Comparison of ENCODE assay signal across 1 cellular context in genomic region chr22:37608477-37609239, GRCh38.
TF ChIP-seq lines count a peak whose summit lies in the region.

Gene GGA1, plus strand, starts transcription at chr22:37608834. Its CDS starts 27 bp downstream, at chr22:37608861.

TF ChIP-seq in HepG2, 621 proteins besides CTCF, POLR2A, EP300 and RAD21 (continued from another document and continues in another):
- TF ChIP-seq HNF1B (CRISPR knock-in tag; IDR thresholded peaks at IDR 0.05) (peak; percentile 70), THRA (CRISPR knock-in tag; IDR thresholded peaks at IDR 0.05; ENCODE audit: borderline replicate concordance) (peak; percentile 75), TIGD3 (CRISPR knock-in tag; IDR thresholded peaks at IDR 0.05; ENCODE audit: borderline replicate concordance) (no peak), ZNF180 (CRISPR knock-in tag; IDR thresholded peaks at IDR 0.05; ENCODE audit: borderline replicate concordance, low read depth) (no peak), ZNF550 (CRISPR knock-in tag; IDR thresholded peaks at IDR 0.05; ENCODE audit: borderline replicate concordance) (no peak), SMC3 (IDR thresholded peaks at IDR 0.05; ENCODE audit: low read length) (no peak), GPBP1L1 (CRISPR knock-in tag; IDR thresholded peaks at IDR 0.05) (no peak), ZNF264 (CRISPR knock-in tag; IDR thresholded peaks at IDR 0.05) (no peak; the same call in 1 of the 2 replicates), ZSCAN31 (CRISPR knock-in tag; IDR thresholded peaks at IDR 0.05; ENCODE audit: low read depth) (0 out of 2 replicates have a peak, but pooled peaks have one; percentile 20), ZNF558 (CRISPR knock-in tag; IDR thresholded peaks at IDR 0.05; ENCODE audit: borderline replicate concordance) (no peak), IKZF4 (CRISPR knock-in tag; IDR thresholded peaks at IDR 0.05; ENCODE audit: borderline replicate concordance, low read depth, not compliant biosample characterization) (no peak), ZBTB20 (CRISPR knock-in tag; IDR thresholded peaks at IDR 0.05; ENCODE audit: borderline replicate concordance, low read depth) (peak; percentile 67; the same call in 1 of the 2 replicates), HBP1 (CRISPR knock-in tag; IDR thresholded peaks at IDR 0.05; ENCODE audit: low read depth) (no peak; the same call in 1 of the 2 replicates), CENPBD1 (CRISPR knock-in tag; IDR thresholded peaks at IDR 0.05; ENCODE audit: borderline replicate concordance, low read depth) (no peak), TAF15 (IDR thresholded peaks at IDR 0.05; ENCODE audit: low read depth, low read length, poor library complexity, severe bottlenecking) (no peak), NRL (CRISPR knock-in tag; IDR thresholded peaks at IDR 0.05; ENCODE audit: borderline replicate concordance) (peak; percentile 26; the same call in 1 of the 2 replicates), ZBTB34 (CRISPR knock-in tag; IDR thresholded peaks at IDR 0.05) (peak; percentile 31; the same call in 1 of the 2 replicates), ZNF207 (IDR thresholded peaks at IDR 0.05; ENCODE audit: borderline replicate concordance) (no peak), ZNF574 (CRISPR knock-in tag; IDR thresholded peaks at IDR 0.05) (peak; percentile 98), TP53 (CRISPR knock-in tag; conservative IDR thresholded peaks at IDR 0.05) (no peak), ZBTB1 (CRISPR knock-in tag; IDR thresholded peaks at IDR 0.05; ENCODE audit: borderline replicate concordance) (no peak), KMT2B (CRISPR knock-in tag; IDR thresholded peaks at IDR 0.05) (peak; percentile 80; the same call in 1 of the 2 replicates), GLMP (CRISPR knock-in tag; IDR thresholded peaks at IDR 0.05; ENCODE audit: borderline replicate concordance) (no peak), KDM4B (CRISPR knock-in tag; IDR thresholded peaks at IDR 0.05) (no peak; the same call in 1 of the 2 replicates), HMGA1 (CRISPR knock-in tag; conservative IDR thresholded peaks at IDR 0.05) (no peak), ZFY (CRISPR knock-in tag; IDR thresholded peaks at IDR 0.05) (peak; percentile 59), MYC (CRISPR knock-in tag; IDR thresholded peaks at IDR 0.05; ENCODE audit: borderline replicate concordance) (peak; percentile 85), TRIM24 (CRISPR knock-in tag; IDR thresholded peaks at IDR 0.05) (no peak), ARNTL (CRISPR knock-in tag; IDR thresholded peaks at IDR 0.05) (peak; percentile 49; the same call in 1 of the 2 replicates), NCOR1 (IDR thresholded peaks at IDR 0.05; ENCODE audit: borderline replicate concordance, low read length) (peak; percentile 39; the same call in 1 of the 2 replicates), ARID2 (CRISPR knock-in tag; IDR thresholded peaks at IDR 0.05; ENCODE audit: borderline replicate concordance) (no peak), ZNF556 (CRISPR knock-in tag; IDR thresholded peaks at IDR 0.05; ENCODE audit: borderline replicate concordance) (peak; percentile 80; the same call in 1 of the 2 replicates), TAF1 (CRISPR knock-in tag; IDR thresholded peaks at IDR 0.05) (peak; percentile 76), ERF (CRISPR knock-in tag; IDR thresholded peaks at IDR 0.05) (peak; percentile 88), HDAC6 (IDR thresholded peaks at IDR 0.05; ENCODE audit: low read depth, low read length) (no peak), RFX3 (CRISPR knock-in tag; IDR thresholded peaks at IDR 0.05) (peak; percentile 38; the same call in 1 of the 2 replicates), KLF15 (CRISPR knock-in tag; IDR thresholded peaks at IDR 0.05; ENCODE audit: borderline replicate concordance) (no peak; the same call in 1 of the 2 replicates), GABPB1 (CRISPR knock-in tag; IDR thresholded peaks at IDR 0.05) (peak; percentile 95), CHD4 (IDR thresholded peaks at IDR 0.05; ENCODE audit: borderline replicate concordance, low read length) (peak; percentile 51; the same call in 1 of the 2 replicates), GATAD1 (CRISPR knock-in tag; IDR thresholded peaks at IDR 0.05) (peak; percentile 92), ZNF530 (CRISPR knock-in tag; IDR thresholded peaks at IDR 0.05; ENCODE audit: low read depth) (no peak), ZNF17 (CRISPR knock-in tag; IDR thresholded peaks at IDR 0.05) (no peak), ZNF292 (CRISPR knock-in tag; IDR thresholded peaks at IDR 0.05; ENCODE audit: borderline replicate concordance, low read depth) (no peak), ZNF777 (CRISPR knock-in tag; IDR thresholded peaks at IDR 0.05) (peak; percentile 61; the same call in 1 of the 2 replicates), ZNF773 (CRISPR knock-in tag; IDR thresholded peaks at IDR 0.05; ENCODE audit: borderline replicate concordance) (no peak; the same call in 1 of the 2 replicates), ZNF572 (CRISPR knock-in tag; IDR thresholded peaks at IDR 0.05) (no peak), ZHX1 (CRISPR knock-in tag; IDR thresholded peaks at IDR 0.05; ENCODE audit: low read depth) (0 out of 2 replicates have a peak, but pooled peaks have one; percentile 25)
